8 cellular contexts compared by ENCODE assay signal in genomic region chr4:169768385-169768784, GRCh38.
"Had no signal": no experiment of that assay in that cellular context is flagged by ENCODE, and none has a peak within 500 bp of the region (broad histone marks: within the 10 kb centered on the region; RNA-seq: fewer than 3 reads in every experiment).

No MANE protein-coding gene starts in this region.

- H3K9ac ChIP-seq: KMS-11 had no signal

- DNase-seq: GOT3, H9, HCEC 1CT, IMR-90, KBM-7 had no signal

- H3K27ac Mint-ChIP-seq: H9 had no signal

- H3K27ac ChIP-seq: KMS-11 had no signal

- H3K4me1 Mint-ChIP-seq: H9 had no signal

- H3K4me2 ChIP-seq: KMS-11 had no signal

- FAIRE-seq: H54, HTR-8/SVneo had no signal

- H3K4me3 Mint-ChIP-seq: H9 had no signal
